In genomic region chr1:159214149-159214760, GRCh38 we compare ENCODE assay signal across 8 cellular contexts.
DNase-seq lines count a peak whose midpoint lies in the region; ATAC-seq and TF ChIP-seq lines count a peak whose summit lies in the region.

No MANE protein-coding gene starts in this region.

- no peaks in the 10 kb centered on the region for H3K79me2 ChIP-seq in DOHH2 (ENCODE audit: control insufficient read depth, low read length)

- H3K4me3 ChIP-seq in DOHH2 (ENCODE audit: low read length) (no peak overlapping the region), retinal pigment epithelial cell (ENCODE audit: low read length) (no peak overlapping the region)

- H3K9me2 ChIP-seq in DOHH2 (replicated peaks; ENCODE audit: control insufficient read depth, low read length), result no peaks in the 10 kb centered on the region

- no peak overlapping the region for H3K4me2 ChIP-seq in DOHH2 (ENCODE audit: low read length)

- H3K9me3 ChIP-seq in DOHH2 (ENCODE audit: control insufficient read depth, insufficient read depth, low read length), result no peaks in the 10 kb centered on the region

- DNase-seq in NCI-H2227 treated with DMSO at 0.1 percent for 48 hours (lab: John Stamatoyannopoulos, UW), result peak; percentile 35
- DNase-seq in activated T-cell treated with anti-CD3 and anti-CD28 coated beads for 24 hours (ENCODE audit: low read depth), result peak; percentile 35
- peak; percentile 28 for DNase-seq in globus pallidus (ENCODE audit: low spot score)
- peak; percentile 6 for DNase-seq in retinal pigment epithelial cell (ENCODE audit: low read depth)

- no peaks in the 10 kb centered on the region for H3F3A ChIP-seq in DOHH2 (ENCODE audit: control insufficient read depth, insufficient read depth)

- H4K20me1 ChIP-seq in DOHH2 (ENCODE audit: control insufficient read depth, insufficient read depth, low read depth, low read length), result no peaks in the 10 kb centered on the region

- H3K27me3 ChIP-seq in DOHH2 (ENCODE audit: control insufficient read depth, low read length), result 0 out of 2 replicates have a peak, but pooled peaks cover 2% of the 10 kb centered on the region

- TF ChIP-seq CTCF in DOHH2 (IDR thresholded peaks at IDR 0.05; ENCODE audit: low read depth, low read length, poor library complexity, severe bottlenecking) (peak; percentile 93), retinal pigment epithelial cell (conservative IDR thresholded peaks at IDR 0.05; ENCODE audit: low read depth, low read length) (peak; percentile 96)

- H3K36me3 ChIP-seq in DOHH2 (ENCODE audit: control insufficient read depth, low read length), result no peaks in the 10 kb centered on the region

- H3K27ac ChIP-seq in DOHH2 (ENCODE audit: low read depth, low read length), result no peak overlapping the region

- ATAC-seq in GM21529 (IDR thresholded peaks at IDR 0.05; ENCODE audit: unreplicated experiment), result peak; percentile 61
- ATAC-seq in GM21423 (IDR thresholded peaks at IDR 0.05; ENCODE audit: unreplicated experiment), result no peak
- no peak for ATAC-seq in HG03045 (IDR thresholded peaks at IDR 0.05; ENCODE audit: unreplicated experiment)

- no peaks in the 10 kb centered on the region for H3K4me1 ChIP-seq in DOHH2 (ENCODE audit: control insufficient read depth, low read length)
